34 cellular contexts compared by ENCODE assay signal in genomic region chr13:42581427-42581826, GRCh38. TPM values are rescaled to one million over a fixed set of nuclear protein-coding genes. Genes with fewer than 3 reads are reported as not detected.
"Had no signal": no experiment of that assay in that cellular context is flagged by ENCODE, and none has a peak within 500 bp of the region (broad histone marks: within the 10 kb centered on the region; RNA-seq: fewer than 3 reads in every experiment).

No MANE protein-coding gene starts in this region.

- ATAC-seq: activated CD8-positive, alpha-beta T cell treated with anti-CD3 and anti-CD28 coated beads for 36 hours; activated T-cell treated with anti-CD3 and anti-CD28 coated beads, Interleukin-2, amount 50 U/mL, for 4 hours had no signal

- H3K9me3 Mint-ChIP-seq: activated B cell treated with CpG ODN at 0.5 μM for 24 hours; activated CD4-positive, alpha-beta memory T cell treated with anti-CD3 and anti-CD28 coated beads for 36 hours; activated CD4-positive, alpha-beta T cell treated with anti-CD3 and anti-CD28 coated beads, Interleukin-2, amount 10 ng/mL, durations not matched to agents 24 days and 14 days; activated CD8-positive, alpha-beta T cell treated with anti-CD3 and anti-CD28 coated beads for 36 hours; activated naive CD4-positive, alpha-beta T cell treated with anti-CD3 and anti-CD28 coated beads, Interleukin-2, amount 10 ng/mL, durations not matched to agents 7 days and 5 days; activated naive CD4-positive, alpha-beta T cell treated with anti-CD3 and anti-CD28 coated beads, Interleukin-2, amount 50 U/mL, for 24 hours; activated T-cell treated with anti-CD3 and anti-CD28 coated beads, Interleukin-2, amount 50 U/mL, for 4 hours; activated T-helper 2 cell treated with anti-CD3 and anti-CD28 coated beads, Interferon-gamma antibody, Interleukin-2, Interleukin-4, amounts not matched to agents 10 μg/mL and 5 μg/mL and 100 μg/mL, durations not matched to agents 14 hours and 24 hours and 36 hours; central memory CD8-positive, alpha-beta T cell; T-helper 1 cell treated with Interleukin-12 subunit alpha and Interleukin-12 subunit beta and Interleukin-4 antibody, amounts not matched to agents 30 μg/mL and 1 μg/mL, for 36 hours; T-helper 2 cell treated with Interferon-gamma antibody and Interleukin-4, amounts not matched to agents 5 μg/mL and 100 μg/mL, for 36 hours had no signal

- DNase-seq: activated B cell treated with CpG ODN at 0.5 μM for 24 hours; activated CD4-positive, alpha-beta memory T cell treated with anti-CD3 and anti-CD28 coated beads for 36 hours; activated CD4-positive, alpha-beta T cell treated with anti-CD3 and anti-CD28 coated beads for 4 hours; activated CD4-positive, alpha-beta T cell treated with anti-CD3 and anti-CD28 coated beads, Interleukin-2, amount 10 ng/mL, durations not matched to agents 24 days and 14 days; activated CD4-positive, alpha-beta T cell treated with anti-CD3 and anti-CD28 coated beads, Interleukin-2, amount 50 U/mL, for 1 hour; activated CD4-positive, alpha-beta T cell treated with anti-CD3 and anti-CD28 coated beads, Interleukin-2, amount 50 U/mL, for 4 hours; activated CD4-positive, CD25-positive, alpha-beta regulatory T cell treated with anti-CD3 and anti-CD28 coated beads, Interleukin-2, amount 50 U/mL, for 72 hours; activated CD8-positive, alpha-beta memory T cell treated with anti-CD3 and anti-CD28 coated beads, Interleukin-2, amount 50 U/mL, for 4 hours; activated CD8-positive, alpha-beta T cell treated with anti-CD3 and anti-CD28 coated beads for 36 hours; activated effector memory CD4-positive, alpha-beta T cell treated with Interleukin-2 at 50 U/mL for 16 hours; activated gamma-delta T cell; activated naive CD4-positive, alpha-beta T cell treated with anti-CD3 and anti-CD28 coated beads, Interleukin-2, amount 10 ng/mL, durations not matched to agents 7 days and 5 days; activated naive CD4-positive, alpha-beta T cell treated with Interleukin-2 at 50 U/mL for 16 hours; activated T-cell treated with anti-CD3 and anti-CD28 coated beads for 4 hours; activated T-cell treated with anti-CD3 and anti-CD28 coated beads, Interleukin-2, amount 50 U/mL, for 1 hour; activated T-cell treated with anti-CD3 and anti-CD28 coated beads, Interleukin-2, amount 50 U/mL, for 4 hours; amygdala; anterior cingulate cortex; caudate nucleus; cerebellar nuclear complex; SW 1271; T-helper 1 cell; T-helper 2 cell; T-helper 9 cell had no signal

- H3K27ac ChIP-seq: ascending aorta, cardiac muscle cell, VCaP had no signal

- H3K27ac Mint-ChIP-seq: activated B cell treated with CpG ODN at 0.5 μM for 24 hours; activated CD4-positive, alpha-beta memory T cell treated with anti-CD3 and anti-CD28 coated beads for 36 hours; activated CD4-positive, alpha-beta T cell treated with anti-CD3 and anti-CD28 coated beads, Interleukin-2, amount 10 ng/mL, durations not matched to agents 24 days and 14 days; activated CD8-positive, alpha-beta T cell treated with anti-CD3 and anti-CD28 coated beads for 36 hours; activated naive CD4-positive, alpha-beta T cell treated with anti-CD3 and anti-CD28 coated beads, Interleukin-2, amount 10 ng/mL, durations not matched to agents 7 days and 5 days; activated naive CD4-positive, alpha-beta T cell treated with anti-CD3 and anti-CD28 coated beads, Interleukin-2, amount 50 U/mL, for 24 hours; activated naive CD8-positive, alpha-beta T cell; activated T-helper 2 cell treated with anti-CD3 and anti-CD28 coated beads, Interferon-gamma antibody, Interleukin-2, Interleukin-4, amounts not matched to agents 10 μg/mL and 5 μg/mL and 100 μg/mL, durations not matched to agents 14 hours and 24 hours and 36 hours; brain; T-helper 1 cell treated with Interleukin-12 subunit alpha and Interleukin-12 subunit beta and Interleukin-4 antibody, amounts not matched to agents 30 μg/mL and 1 μg/mL, for 36 hours; T-helper 2 cell treated with Interferon-gamma antibody and Interleukin-4, amounts not matched to agents 5 μg/mL and 100 μg/mL, for 36 hours had no signal

- H3K27me3 ChIP-seq: ascending aorta had no signal

- H3K4me1 Mint-ChIP-seq: activated B cell treated with CpG ODN at 0.5 μM for 24 hours; activated naive CD4-positive, alpha-beta T cell treated with anti-CD3 and anti-CD28 coated beads, Interleukin-2, amount 10 ng/mL, durations not matched to agents 7 days and 5 days; brain; central memory CD8-positive, alpha-beta T cell had no signal

- H3K36me3 ChIP-seq: ascending aorta, cardiac muscle cell had no signal

- H3K4me1 ChIP-seq: ascending aorta had no signal

- H3K4me3 ChIP-seq: ascending aorta, cardiac muscle cell had no signal

- H3K36me3 Mint-ChIP-seq: activated CD4-positive, alpha-beta memory T cell treated with anti-CD3 and anti-CD28 coated beads for 36 hours; activated naive CD4-positive, alpha-beta T cell treated with anti-CD3 and anti-CD28 coated beads, Interleukin-2, amount 10 ng/mL, durations not matched to agents 7 days and 5 days; activated naive CD4-positive, alpha-beta T cell treated with anti-CD3 and anti-CD28 coated beads, Interleukin-2, amount 50 U/mL, for 24 hours; brain had no signal

- H3K4me3 Mint-ChIP-seq: activated B cell treated with CpG ODN at 0.5 μM for 24 hours; activated CD4-positive, alpha-beta memory T cell treated with anti-CD3 and anti-CD28 coated beads for 36 hours; activated CD4-positive, alpha-beta T cell treated with anti-CD3 and anti-CD28 coated beads, Interleukin-2, amount 10 ng/mL, durations not matched to agents 24 days and 14 days; activated CD8-positive, alpha-beta T cell treated with anti-CD3 and anti-CD28 coated beads for 36 hours; activated naive CD4-positive, alpha-beta T cell treated with anti-CD3 and anti-CD28 coated beads, Interleukin-2, amount 10 ng/mL, durations not matched to agents 7 days and 5 days; activated naive CD4-positive, alpha-beta T cell treated with anti-CD3 and anti-CD28 coated beads, Interleukin-2, amount 50 U/mL, for 24 hours; activated naive CD8-positive, alpha-beta T cell; activated T-cell treated with anti-CD3 and anti-CD28 coated beads, Interleukin-2, amount 50 U/mL, for 4 hours; brain; central memory CD8-positive, alpha-beta T cell; T-helper 1 cell treated with Interleukin-12 subunit alpha and Interleukin-12 subunit beta and Interleukin-4 antibody, amounts not matched to agents 30 μg/mL and 1 μg/mL, for 36 hours; T-helper 2 cell treated with Interferon-gamma antibody and Interleukin-4, amounts not matched to agents 5 μg/mL and 100 μg/mL, for 36 hours had no signal

RNA-seq across cellular contexts. Expression of gene TNFSF11, which starts 7.5 kb away (rescaled TPM):
- total RNA-seq: ascending aorta, cardiac muscle cell had no signal
- polyA plus RNA-seq: cardiac muscle cell had no signal
